Comparison of ENCODE assay signal across 15 cellular contexts in the genomic region with DNA sequence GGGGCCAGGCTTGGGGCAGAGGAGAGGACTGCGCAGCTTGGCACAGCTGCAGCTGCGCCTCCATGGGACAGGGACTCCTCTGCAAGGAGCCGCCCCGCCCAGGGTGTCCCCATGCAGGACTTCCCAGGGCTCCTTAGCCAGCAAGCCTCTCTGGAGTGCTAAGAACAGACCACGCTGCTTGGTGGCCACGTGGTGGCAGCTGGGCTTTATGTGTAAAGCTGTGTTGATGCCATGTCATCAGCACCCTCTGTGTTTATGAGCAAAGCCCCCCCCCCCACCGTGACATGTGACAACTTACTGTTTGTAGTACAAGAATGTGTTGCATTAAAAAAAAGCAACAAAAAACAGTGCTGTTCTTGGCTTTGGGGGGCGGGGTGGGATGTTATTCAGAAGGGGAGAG. TPM values are rescaled to one million over a fixed set of nuclear protein-coding genes. Genes with fewer than 3 reads are reported as not detected.
"Had no signal": no experiment of that assay in that cellular context is flagged by ENCODE, and none has a peak within 500 bp of the region (broad histone marks: within the 10 kb centered on the region; RNA-seq: fewer than 3 reads in every experiment).

No MANE protein-coding gene starts in this region.

- ATAC-seq: activated CD8-positive, alpha-beta T cell treated with anti-CD3 and anti-CD28 coated beads, Interleukin-2, amount 10 ng/mL, durations not matched to agents 7 days and 5 days; stimulated activated naive CD8-positive, alpha-beta T cell treated with anti-CD3 and anti-CD28 coated beads, Interleukin-15, amount 100 ng/mL, for 72 hours; WTC11 had no signal

- H3K9me3 ChIP-seq: adrenal gland, thyroid gland had no signal

- H3K36me3 ChIP-seq: adrenal gland, thyroid gland had no signal

- H3K4me1 ChIP-seq: adrenal gland, thyroid gland had no signal

- DNase-seq: activated CD4-positive, alpha-beta T cell treated with anti-CD3 and anti-CD28 coated beads for 48 hours; activated CD8-positive, alpha-beta memory T cell treated with anti-CD3 and anti-CD28 coated beads, Interleukin-2, amount 50 U/mL, for 48 hours; activated CD8-positive, alpha-beta T cell treated with anti-CD3 and anti-CD28 coated beads, Interleukin-2, amount 10 ng/mL, durations not matched to agents 7 days and 5 days; activated naive CD4-positive, alpha-beta T cell treated with anti-CD3 and anti-CD28 coated beads, Interleukin-2, amount 50 U/mL, for 16 hours; adrenal gland; hippocampal formation; stimulated activated CD4-positive, alpha-beta T cell treated with anti-CD3 and anti-CD28 coated beads, Interleukin-4, amount 100 ng/mL, for 1 hour; stimulated activated naive CD8-positive, alpha-beta T cell treated with anti-CD3 and anti-CD28 coated beads, Interleukin-15, amount 100 ng/mL, for 72 hours; T1000; thyroid gland had no signal

- H3K27ac ChIP-seq: adrenal gland, thyroid gland had no signal

- H3K27me3 ChIP-seq: thyroid gland had no signal

- H3K4me3 ChIP-seq: adrenal gland, thyroid gland had no signal

RNA-seq across cellular contexts. Expression of a gene that starts 40.2 kb away (rescaled TPM):
- total RNA-seq: activated CD8-positive, alpha-beta T cell treated with anti-CD3 and anti-CD28 coated beads, Interleukin-2, amount 10 ng/mL, durations not matched to agents 7 days and 5 days; epithelial cell of proximal tubule; kidney epithelial cell; liver; mesenteric fat pad; thyroid gland had no signal
